Comparison of ENCODE assay signal across 1 cellular context in genomic region chr19:49749771-49750170, GRCh38.
TF ChIP-seq lines count a peak whose summit lies in the region.

No MANE protein-coding gene starts in this region.

TF ChIP-seq in IMR-90, 13 proteins besides CTCF, POLR2A, EP300 and RAD21:
- TF ChIP-seq FOS (IDR thresholded peaks at IDR 0.05; ENCODE audit: low read depth, low read length), result peak; percentile 5; the same call in 1 of the 2 replicates
- no peak for TF ChIP-seq NFE2L2 (IDR thresholded peaks at IDR 0.05; ENCODE audit: low read depth, low read length)
